Comparison of ENCODE assay signal across 23 cellular contexts in genomic region chr22:41573677-41574264, GRCh38. TPM values are rescaled to one million over a fixed set of nuclear protein-coding genes. Genes with fewer than 3 reads are reported as not detected.
DNase-seq lines count a peak whose midpoint lies in the region; ATAC-seq, FAIRE-seq and TF ChIP-seq lines count a peak whose summit lies in the region.
"Had no signal": no experiment of that assay in that cellular context is flagged by ENCODE, and none has a peak within 500 bp of the region (broad histone marks: within the 10 kb centered on the region; RNA-seq: fewer than 3 reads in every experiment).

No MANE protein-coding gene starts in this region.

- H3K9ac ChIP-seq in HepG2 (ENCODE audit: insufficient read depth, low read depth, low read length): no peak overlapping the region

- TF ChIP-seq RAD21 in HepG2 (CRISPR knock-in tag; IDR thresholded peaks at IDR 0.05): no peak

- H2AFZ ChIP-seq in HepG2 (ENCODE audit: low read length): no peak overlapping the region

- POLR2A ChIA-PET in HepG2 (lab: Yijun Ruan, JAX): interaction anchor here (1.3 kb wide), 2 partner anchors 13 to 22 kb away, joined by 3 to 4 read pairs; partner anchors contain the start of gene CSDC2

- H3K79me2 ChIP-seq in HepG2 (ENCODE audit: insufficient read depth, low read length): no peaks in the 10 kb centered on the region

- intact Hi-C loops in HepG2 (cut with micrococcal nuclease; ENCODE audit: unreplicated experiment) (no loop called here), right lobe of liver (cut with DNase I) (no loop called here), vagina (cut with DNase I) (no loop called here)

- in situ Hi-C loops in HepG2 (cut with HindIII; ENCODE audit: extremely low pct_ligation_motif_present, low pct_unique_long_range_greater_than_20kb): no loop called here

- H4K20me1 ChIP-seq in HepG2 (ENCODE audit: insufficient read depth, low read length): no peaks in the 10 kb centered on the region

- H3K27me3 ChIP-seq in HepG2 (ENCODE audit: control insufficient read depth in 1 of 2, insufficient read depth in 2 of 2, low read length in 2 of 2): no peaks in the 10 kb centered on the region
- H3K27me3 ChIP-seq in right lobe of liver: no peaks in the 10 kb centered on the region
- H3K27me3 ChIP-seq in vagina: no peaks in the 10 kb centered on the region
- H3K27me3 ChIP-seq: MG63, SJCRH30 had no signal

- H3K4me3 ChIP-seq in HepG2 (replicated peaks in 1 of 3; ENCODE audit: insufficient read depth in 1 of 3, low read depth in 2 of 3, low read length in 3 of 3): no peak overlapping the region
- H3K4me3 ChIP-seq in right lobe of liver: no peak overlapping the region
- H3K4me3 ChIP-seq in vagina: no peak overlapping the region
- H3K4me3 ChIP-seq: MG63, SJCRH30 had no signal

- WGBS in HepG2 (ENCODE audit: low lambda C conversion rate): 78% methylated on average over 12 of the region's 14 CpGs
- WGBS in right lobe of liver (ENCODE audit: insufficient coverage, low coverage, low lambda C conversion rate, missing lambda C conversion rate): 60% methylated on average over 1 of the region's 14 CpGs

- no peak overlapping the region for H3K4me2 ChIP-seq in HepG2 (ENCODE audit: low read depth, low read length)

- TF ChIP-seq POLR2A in HepG2 (IDR thresholded peaks at IDR 0.05; ENCODE audit: insufficient read depth in 1 of 2, low read depth in 2 of 2, low read length in 2 of 2): no peak
- TF ChIP-seq POLR2A in right lobe of liver (IDR thresholded peaks at IDR 0.05): no peak
- no peak for TF ChIP-seq POLR2A in erythroblast (IDR thresholded peaks at IDR 0.05; ENCODE audit: low read length)
- no peak for TF ChIP-seq POLR2A in vagina (IDR thresholded peaks at IDR 0.05)

- CTCF ChIA-PET in HepG2 (lab: Yijun Ruan, JAX; ENCODE audit: low intra/inter-chr PET ratio, low total read pairs): no interaction called here

- no peaks in the 10 kb centered on the region for H3K9me3 ChIP-seq in HepG2 (ENCODE audit: low read length)
- H3K9me3 ChIP-seq in right lobe of liver: no peaks in the 10 kb centered on the region
- no peaks in the 10 kb centered on the region for H3K9me3 ChIP-seq in vagina
- H3K9me3 ChIP-seq: MG63, SJCRH30 had no signal

- TF ChIP-seq CTCF in HepG2 (CRISPR knock-in tag; IDR thresholded peaks at IDR 0.05): no peak
- no peak for TF ChIP-seq CTCF in right lobe of liver (IDR thresholded peaks at IDR 0.05)
- TF ChIP-seq CTCF in vagina (IDR thresholded peaks at IDR 0.05): no peak

- no peak overlapping the region for H3K27ac ChIP-seq in HepG2 (ENCODE audit: extremely low read length, insufficient read depth, low read length)
- H3K27ac ChIP-seq in right lobe of liver: no peak overlapping the region
- H3K27ac ChIP-seq in vagina: peak overlapping the region; percentile 83
- H3K27ac ChIP-seq: SJCRH30 had no signal

- H3K4me1 ChIP-seq in HepG2 (ENCODE audit: insufficient read depth, low read length) (peaks cover 18% of the 10 kb centered on the region), right lobe of liver (no peaks in the 10 kb centered on the region), vagina (peaks cover 11% of the 10 kb centered on the region)
- H3K4me1 ChIP-seq: SJCRH30 had no signal

- no peak for ATAC-seq in HepG2
- no peak for ATAC-seq in right lobe of liver
- no peak for ATAC-seq in GM18517 (IDR thresholded peaks at IDR 0.05; ENCODE audit: unreplicated experiment)
- ATAC-seq in HG02610 (IDR thresholded peaks at IDR 0.05; ENCODE audit: unreplicated experiment): no peak
- ATAC-seq: HCT116, Right ventricle myocardium inferior had no signal

- no peak for TF ChIP-seq EP300 in HepG2 (IDR thresholded peaks at IDR 0.05; ENCODE audit: low read depth in 2 of 2, low read length in 2 of 2)
- no peak for TF ChIP-seq EP300 in HepG2 (CRISPR knock-in tag; IDR thresholded peaks at IDR 0.05; ENCODE audit: borderline replicate concordance)

- FAIRE-seq in HepG2 (lab: Jason Lieb, UNC): no peak
- FAIRE-seq: GM12892, GM19239 had no signal

- DNase-seq in HepG2 (ENCODE audit: low spot score) (no peak), right lobe of liver (no peak), erythroblast (lab: John Stamatoyannopoulos, UW) (peak; percentile 56 to 62), vagina (ENCODE audit: extremely low spot score in 2 of 2) (no peak)
- DNase-seq: DMS153, DND-41, KG1, MG63, NCI-H1105 treated with DMSO at 0.1 percent for 48 hours, NCI-H146, NCI-H1930, NCI-H2107, NCI-H446, NCI-H524 treated with DMSO at 0.1 percent for 48 hours, NCI-H774, SJCRH30 had no signal

- no TSS peak for BruUV-seq in HepG2 (replicated peaks; lab: Mats Ljungman, UMichigan)

- peaks cover 3% of the 10 kb centered on the region in 2 experiments; a peak in 2 of 5 replicates for H3K36me3 ChIP-seq in HepG2 (replicated peaks in 1 of 2; ENCODE audit: control insufficient read depth in 1 of 2, insufficient read depth in 2 of 2, low read length in 2 of 2)
- peaks cover 0 to 12% (median 5%) of the 10 kb centered on the region in 4 donors for H3K36me3 ChIP-seq in right lobe of liver
- H3K36me3 ChIP-seq in vagina: peaks cover 0 to 6% of the 10 kb centered on the region in 2 donors
- H3K36me3 ChIP-seq: SJCRH30 had no signal

RNA-seq across cellular contexts. Expression of gene CSDC2, which starts 13.0 kb away (rescaled TPM):
- total RNA-seq in HepG2 (2016; rRNA removed; fragmentation: Illumina TruSeq; extraction: Trizol) (0.11 and 0.17 TPM in 2 replicates), right lobe of liver (1 to 10 TPM in 1 of 6 experiments, under 1 TPM in 4, not detected in 1; 0.31 to 3.8 (median 0.37) TPM), vagina (29.7 TPM)
- 0.18 TPM in 1 of 2 replicates, not detected in the other for total RNA-seq in HepG2 (2016; cell fraction: cytosol; rRNA removed; fragmentation: Illumina TruSeq; extraction: Trizol; ENCODE audit: low read depth)
- total RNA-seq in HepG2 (2016; cell fraction: insoluble cytoplasmic fraction; rRNA removed; fragmentation: Illumina TruSeq; extraction: Trizol): 0.12 and 0.28 TPM in 2 replicates
- 0.07 and 0.09 TPM in 2 replicates for total RNA-seq in HepG2 (2016; cell fraction: membrane; rRNA removed; fragmentation: Illumina TruSeq; extraction: Trizol)
- total RNA-seq in HepG2 (2016; cell fraction: nucleus; rRNA removed; fragmentation: Illumina TruSeq; extraction: Trizol): not detected in 2 replicates
- polyA plus RNA-seq in HepG2 (2011; rRNA removed): 0.26 and 0.47 TPM in 2 replicates
- 0.24 and 0.38 TPM in 2 replicates for polyA plus RNA-seq in HepG2 (2011; cell fraction: cytosol; rRNA removed)
- polyA plus RNA-seq in HepG2 (2011; cell fraction: nucleus; rRNA removed): 0.96 and 1.1 TPM in 2 replicates
- 0.16 and 0.33 TPM in 2 replicates for polyA plus RNA-seq in HepG2 (2012)
- 0.03 and 0.05 TPM in 2 replicates for polyA plus RNA-seq in HepG2 (2016; cell fraction: cytosol; fragmentation: Illumina TruSeq; extraction: Trizol; ENCODE audit: low read depth)
- polyA plus RNA-seq in HepG2 (2016; cell fraction: insoluble cytoplasmic fraction; fragmentation: Illumina TruSeq; extraction: Trizol; ENCODE audit: low read depth): 0.41 TPM in 1 of 2 replicates, not detected in the other
- polyA plus RNA-seq in HepG2 (2016; cell fraction: membrane; fragmentation: Illumina TruSeq; extraction: Trizol; ENCODE audit: low read depth): 0.08 and 0.15 TPM in 2 replicates
- polyA plus RNA-seq in HepG2 (2016; cell fraction: nucleus; fragmentation: Illumina TruSeq; extraction: Trizol; ENCODE audit: insufficient read depth, low read depth): 0.22 and 0.27 TPM in 2 replicates
- 0.40 and 0.82 TPM in 2 replicates for polyA minus RNA-seq in HepG2 (2011; rRNA and poly(A)+ RNA removed; ENCODE audit: low replicate concordance)
- 0.26 and 0.40 TPM in 2 replicates for polyA minus RNA-seq in HepG2 (2011; cell fraction: cytosol; rRNA and poly(A)+ RNA removed)
- polyA minus RNA-seq in HepG2 (2011; cell fraction: nucleus; rRNA and poly(A)+ RNA removed): 0.12 and 0.13 TPM in 2 replicates
- total RNA-seq: RPMI7951 had no signal

RNA-seq across cellular contexts. Expression of gene PMM1, which starts 15.9 kb away (rescaled TPM):
- total RNA-seq in HepG2 (2016; rRNA removed; fragmentation: Illumina TruSeq; extraction: Trizol) (17.8 and 23.0 TPM in 2 replicates), right lobe of liver (10 to 100 TPM; 21.6 to 45.1 (median 36.2) TPM), vagina (40.8 TPM)
- 9.2 and 11.2 TPM in 2 replicates for total RNA-seq in HepG2 (2016; cell fraction: cytosol; rRNA removed; fragmentation: Illumina TruSeq; extraction: Trizol; ENCODE audit: low read depth)
- total RNA-seq in HepG2 (2016; cell fraction: insoluble cytoplasmic fraction; rRNA removed; fragmentation: Illumina TruSeq; extraction: Trizol): 18.6 and 19.0 TPM in 2 replicates
- total RNA-seq in HepG2 (2016; cell fraction: membrane; rRNA removed; fragmentation: Illumina TruSeq; extraction: Trizol): 17.5 and 18.7 TPM in 2 replicates
- 16.8 and 18.6 TPM in 2 replicates for total RNA-seq in HepG2 (2016; cell fraction: nucleus; rRNA removed; fragmentation: Illumina TruSeq; extraction: Trizol)
- polyA plus RNA-seq in HepG2 (2011; rRNA removed): 95.6 and 100 TPM in 2 replicates
- polyA plus RNA-seq in HepG2 (2011; cell fraction: cytosol; rRNA removed): 119 and 132 TPM in 2 replicates
- polyA plus RNA-seq in HepG2 (2011; cell fraction: nucleus; rRNA removed): 140 and 147 TPM in 2 replicates
- polyA plus RNA-seq in HepG2 (2012): 63.2 and 90.3 TPM in 2 replicates
- 21.5 and 21.9 TPM in 2 replicates for polyA plus RNA-seq in HepG2 (2016; cell fraction: cytosol; fragmentation: Illumina TruSeq; extraction: Trizol; ENCODE audit: low read depth)
- polyA plus RNA-seq in HepG2 (2016; cell fraction: insoluble cytoplasmic fraction; fragmentation: Illumina TruSeq; extraction: Trizol; ENCODE audit: low read depth): 35.6 and 42.4 TPM in 2 replicates
- 24.2 and 24.7 TPM in 2 replicates for polyA plus RNA-seq in HepG2 (2016; cell fraction: membrane; fragmentation: Illumina TruSeq; extraction: Trizol; ENCODE audit: low read depth)
- polyA plus RNA-seq in HepG2 (2016; cell fraction: nucleus; fragmentation: Illumina TruSeq; extraction: Trizol; ENCODE audit: insufficient read depth, low read depth): 46.6 and 53.0 TPM in 2 replicates
- 13.2 and 78.6 TPM in 2 replicates for polyA minus RNA-seq in HepG2 (2011; rRNA and poly(A)+ RNA removed; ENCODE audit: low replicate concordance)
- polyA minus RNA-seq in HepG2 (2011; cell fraction: cytosol; rRNA and poly(A)+ RNA removed): 35.6 and 37.7 TPM in 2 replicates
- 26.9 and 27.8 TPM in 2 replicates for polyA minus RNA-seq in HepG2 (2011; cell fraction: nucleus; rRNA and poly(A)+ RNA removed)

RNA-seq across cellular contexts. Expression of gene POLR3H, which starts 29.5 kb away (rescaled TPM):
- total RNA-seq in HepG2 (2016; rRNA removed; fragmentation: Illumina TruSeq; extraction: Trizol): 28.6 and 30.3 TPM in 2 replicates
- total RNA-seq in HepG2 (2016; cell fraction: cytosol; rRNA removed; fragmentation: Illumina TruSeq; extraction: Trizol; ENCODE audit: low read depth): 13.1 and 13.9 TPM in 2 replicates
- total RNA-seq in HepG2 (2016; cell fraction: insoluble cytoplasmic fraction; rRNA removed; fragmentation: Illumina TruSeq; extraction: Trizol): 27.8 and 29.2 TPM in 2 replicates
- total RNA-seq in HepG2 (2016; cell fraction: membrane; rRNA removed; fragmentation: Illumina TruSeq; extraction: Trizol): 33.4 and 34.4 TPM in 2 replicates
- total RNA-seq in HepG2 (2016; cell fraction: nucleus; rRNA removed; fragmentation: Illumina TruSeq; extraction: Trizol): 20.8 and 24.8 TPM in 2 replicates
- polyA plus RNA-seq in HepG2 (2011; rRNA removed): 10.3 and 11.2 TPM in 2 replicates
- 8.4 and 9.9 TPM in 2 replicates for polyA plus RNA-seq in HepG2 (2011; cell fraction: cytosol; rRNA removed)
- 10.0 and 10.5 TPM in 2 replicates for polyA plus RNA-seq in HepG2 (2011; cell fraction: nucleus; rRNA removed)
- polyA plus RNA-seq in HepG2 (2012): 8.6 and 11.1 TPM in 2 replicates
- 40.9 and 52.2 TPM in 2 replicates for polyA plus RNA-seq in HepG2 (2016; cell fraction: cytosol; fragmentation: Illumina TruSeq; extraction: Trizol; ENCODE audit: low read depth)
- polyA plus RNA-seq in HepG2 (2016; cell fraction: insoluble cytoplasmic fraction; fragmentation: Illumina TruSeq; extraction: Trizol; ENCODE audit: low read depth): 37.9 and 45.4 TPM in 2 replicates
- polyA plus RNA-seq in HepG2 (2016; cell fraction: membrane; fragmentation: Illumina TruSeq; extraction: Trizol; ENCODE audit: low read depth): 50.3 and 61.8 TPM in 2 replicates
- polyA plus RNA-seq in HepG2 (2016; cell fraction: nucleus; fragmentation: Illumina TruSeq; extraction: Trizol; ENCODE audit: insufficient read depth, low read depth): 38.0 and 40.7 TPM in 2 replicates
- 18.2 and 44.3 TPM in 2 replicates for polyA minus RNA-seq in HepG2 (2011; rRNA and poly(A)+ RNA removed; ENCODE audit: low replicate concordance)
- polyA minus RNA-seq in HepG2 (2011; cell fraction: cytosol; rRNA and poly(A)+ RNA removed): 3.3 and 3.9 TPM in 2 replicates
- polyA minus RNA-seq in HepG2 (2011; cell fraction: nucleus; rRNA and poly(A)+ RNA removed): 16.3 and 17.3 TPM in 2 replicates
- 10 to 100 TPM in 5 of 6 experiments, 1 to 10 TPM in 1; 9.5 to 23.0 (median 18.0) TPM for total RNA-seq in right lobe of liver
- total RNA-seq in vagina: 21.4 TPM

RNA-seq across cellular contexts. Expression of gene DESI1, which starts 47.1 kb away (rescaled TPM):
- 19.3 and 21.6 TPM in 2 replicates for total RNA-seq in HepG2 (2016; rRNA removed; fragmentation: Illumina TruSeq; extraction: Trizol)
- total RNA-seq in HepG2 (2016; cell fraction: cytosol; rRNA removed; fragmentation: Illumina TruSeq; extraction: Trizol; ENCODE audit: low read depth): 10.7 and 14.0 TPM in 2 replicates
- total RNA-seq in HepG2 (2016; cell fraction: insoluble cytoplasmic fraction; rRNA removed; fragmentation: Illumina TruSeq; extraction: Trizol): 18.7 and 21.0 TPM in 2 replicates
- 20.4 and 22.8 TPM in 2 replicates for total RNA-seq in HepG2 (2016; cell fraction: membrane; rRNA removed; fragmentation: Illumina TruSeq; extraction: Trizol)
- total RNA-seq in HepG2 (2016; cell fraction: nucleus; rRNA removed; fragmentation: Illumina TruSeq; extraction: Trizol): 19.0 and 20.5 TPM in 2 replicates
- 29.2 and 34.2 TPM in 2 replicates for polyA plus RNA-seq in HepG2 (2011; rRNA removed)
- polyA plus RNA-seq in HepG2 (2011; cell fraction: cytosol; rRNA removed): 20.1 and 22.1 TPM in 2 replicates
- 41.4 and 55.5 TPM in 2 replicates for polyA plus RNA-seq in HepG2 (2011; cell fraction: nucleus; rRNA removed)
- polyA plus RNA-seq in HepG2 (2012): 17.3 and 22.8 TPM in 2 replicates
- 20.0 and 28.7 TPM in 2 replicates for polyA plus RNA-seq in HepG2 (2016; cell fraction: cytosol; fragmentation: Illumina TruSeq; extraction: Trizol; ENCODE audit: low read depth)
- 23.9 and 26.6 TPM in 2 replicates for polyA plus RNA-seq in HepG2 (2016; cell fraction: insoluble cytoplasmic fraction; fragmentation: Illumina TruSeq; extraction: Trizol; ENCODE audit: low read depth)
- 30.2 and 33.5 TPM in 2 replicates for polyA plus RNA-seq in HepG2 (2016; cell fraction: membrane; fragmentation: Illumina TruSeq; extraction: Trizol; ENCODE audit: low read depth)
- 57.4 and 61.7 TPM in 2 replicates for polyA plus RNA-seq in HepG2 (2016; cell fraction: nucleus; fragmentation: Illumina TruSeq; extraction: Trizol; ENCODE audit: insufficient read depth, low read depth)
- polyA minus RNA-seq in HepG2 (2011; rRNA and poly(A)+ RNA removed; ENCODE audit: low replicate concordance): 47.2 and 80.3 TPM in 2 replicates
- 15.8 TPM in 2 replicates for polyA minus RNA-seq in HepG2 (2011; cell fraction: cytosol; rRNA and poly(A)+ RNA removed)
- polyA minus RNA-seq in HepG2 (2011; cell fraction: nucleus; rRNA and poly(A)+ RNA removed): 24.3 and 36.3 TPM in 2 replicates
- 10 to 100 TPM; 34.8 to 49.5 (median 40.9) TPM for total RNA-seq in right lobe of liver
- total RNA-seq in vagina: 20.6 TPM

RNA-seq across cellular contexts. Expression of gene XRCC6, which starts 47.3 kb away (rescaled TPM):
- total RNA-seq in HepG2 (2016; rRNA removed; fragmentation: Illumina TruSeq; extraction: Trizol) (625 and 944 TPM in 2 replicates), right lobe of liver (100 to 1,000 TPM in 2 of 6 experiments, 10 to 100 TPM in 4; 71.0 to 122 (median 91.1) TPM), vagina (158 TPM)
- 53.4 and 61.8 TPM in 2 replicates for total RNA-seq in HepG2 (2016; cell fraction: cytosol; rRNA removed; fragmentation: Illumina TruSeq; extraction: Trizol; ENCODE audit: low read depth)
- 635 and 912 TPM in 2 replicates for total RNA-seq in HepG2 (2016; cell fraction: insoluble cytoplasmic fraction; rRNA removed; fragmentation: Illumina TruSeq; extraction: Trizol)
- 124 and 145 TPM in 2 replicates for total RNA-seq in HepG2 (2016; cell fraction: membrane; rRNA removed; fragmentation: Illumina TruSeq; extraction: Trizol)
- total RNA-seq in HepG2 (2016; cell fraction: nucleus; rRNA removed; fragmentation: Illumina TruSeq; extraction: Trizol): 234 and 241 TPM in 2 replicates
- 109 and 124 TPM in 2 replicates for polyA plus RNA-seq in HepG2 (2011; rRNA removed)
- 106 and 126 TPM in 2 replicates for polyA plus RNA-seq in HepG2 (2011; cell fraction: cytosol; rRNA removed)
- polyA plus RNA-seq in HepG2 (2011; cell fraction: nucleus; rRNA removed): 30.7 and 40.3 TPM in 2 replicates
- polyA plus RNA-seq in HepG2 (2012): 246 and 411 TPM in 2 replicates
- polyA plus RNA-seq in HepG2 (2016; cell fraction: cytosol; fragmentation: Illumina TruSeq; extraction: Trizol; ENCODE audit: low read depth): 34.4 and 42.4 TPM in 2 replicates
- 671 and 701 TPM in 2 replicates for polyA plus RNA-seq in HepG2 (2016; cell fraction: insoluble cytoplasmic fraction; fragmentation: Illumina TruSeq; extraction: Trizol; ENCODE audit: low read depth)
- polyA plus RNA-seq in HepG2 (2016; cell fraction: membrane; fragmentation: Illumina TruSeq; extraction: Trizol; ENCODE audit: low read depth): 64.7 and 77.0 TPM in 2 replicates
- 237 and 254 TPM in 2 replicates for polyA plus RNA-seq in HepG2 (2016; cell fraction: nucleus; fragmentation: Illumina TruSeq; extraction: Trizol; ENCODE audit: insufficient read depth, low read depth)
- 102 and 167 TPM in 2 replicates for polyA minus RNA-seq in HepG2 (2011; rRNA and poly(A)+ RNA removed; ENCODE audit: low replicate concordance)
- 71.6 and 76.1 TPM in 2 replicates for polyA minus RNA-seq in HepG2 (2011; cell fraction: cytosol; rRNA and poly(A)+ RNA removed)
- polyA minus RNA-seq in HepG2 (2011; cell fraction: nucleus; rRNA and poly(A)+ RNA removed): 38.2 and 41.5 TPM in 2 replicates

Comparison
In these comparisons a context has a peak if more than half of its experiments do, and no peak if none do; other contexts are left out.
1. DNase-seq: peak in erythroblast (2 of 2); none in HepG2 (single experiment), right lobe of liver (0 of 3) and vagina (0 of 2).